22 cellular contexts compared by ENCODE assay signal in the genomic region with DNA sequence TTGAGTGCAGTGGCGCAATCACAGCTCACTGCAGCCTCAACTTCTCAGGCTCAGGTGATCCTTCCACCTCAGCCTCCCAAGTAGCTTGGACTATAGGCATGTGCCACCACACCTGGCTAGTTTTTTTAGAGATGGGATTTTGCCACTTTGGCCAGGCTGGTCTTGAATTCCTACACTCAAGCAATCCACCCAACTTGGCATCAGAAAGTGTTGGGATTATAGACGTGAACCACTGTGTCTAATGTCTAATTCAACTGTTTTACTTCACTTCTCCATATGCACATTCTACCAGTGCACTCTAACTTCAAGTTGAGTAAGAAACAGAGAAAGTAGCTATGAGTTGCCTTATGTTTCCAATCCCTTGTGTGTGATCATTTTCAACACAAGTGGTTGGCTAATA.
"Had no signal": no experiment of that assay in that cellular context is flagged by ENCODE, and none has a peak within 500 bp of the region (broad histone marks: within the 10 kb centered on the region; RNA-seq: fewer than 3 reads in every experiment).

No MANE protein-coding gene starts in this region.

- H3K4me1 ChIP-seq: left lung, neural progenitor cell had no signal

- H3K27me3 ChIP-seq: hepatocyte, left lung, neural progenitor cell, testis had no signal

- H3K27ac Mint-ChIP-seq: activated naive CD4-positive, alpha-beta T cell treated with anti-CD3 and anti-CD28 coated beads, Interleukin-2, amount 10 ng/mL, durations not matched to agents 7 days and 5 days; brain; neural progenitor cell; stimulated activated naive B cell treated with anti-CD40 and anti-IgM and Interleukin-4, amounts not matched to agents 10 μg/mL and 1 μg/mL and 100 μg/mL, for 72 hours; WTC11 had no signal

- H3K27ac ChIP-seq: hepatocyte, left lung, neural progenitor cell, testis had no signal

- H2AFZ ChIP-seq: hepatocyte, neural progenitor cell had no signal

- H3K79me2 ChIP-seq: hepatocyte had no signal

- ATAC-seq: left lung; naive thymus-derived CD8-positive, alpha-beta T cell; stimulated activated naive B cell treated with anti-CD40 and anti-IgM and Interleukin-4, amounts not matched to agents 10 μg/mL and 1 μg/mL and 100 μg/mL, for 72 hours; WTC11 had no signal

- H3K4me3 ChIP-seq: hepatocyte, left lung, lung, neural progenitor cell, testis had no signal

- H3K4me1 Mint-ChIP-seq: activated naive CD4-positive, alpha-beta T cell treated with anti-CD3 and anti-CD28 coated beads, Interleukin-2, amount 10 ng/mL, durations not matched to agents 7 days and 5 days; neural progenitor cell; WTC11 had no signal

- H3K9me3 Mint-ChIP-seq: activated naive CD4-positive, alpha-beta T cell treated with anti-CD3 and anti-CD28 coated beads, Interleukin-2, amount 10 ng/mL, durations not matched to agents 7 days and 5 days; neural progenitor cell had no signal

- H3K27me3 Mint-ChIP-seq: activated naive CD4-positive, alpha-beta T cell treated with anti-CD3 and anti-CD28 coated beads, Interleukin-2, amount 10 ng/mL, durations not matched to agents 7 days and 5 days; naive thymus-derived CD8-positive, alpha-beta T cell; stimulated activated naive B cell treated with anti-CD40 and anti-IgM and Interleukin-4, amounts not matched to agents 10 μg/mL and 1 μg/mL and 100 μg/mL, for 72 hours had no signal

- H3K4me2 ChIP-seq: hepatocyte, neural progenitor cell had no signal

- H3K36me3 ChIP-seq: neural progenitor cell had no signal

- DNase-seq: activated CD8-positive, alpha-beta memory T cell treated with anti-CD3 and anti-CD28 coated beads, Interleukin-2, amount 50 U/mL, for 48 hours; activated effector memory CD4-positive, alpha-beta T cell treated with Interleukin-2 at 50 U/mL for 16 hours; activated naive CD4-positive, alpha-beta T cell treated with anti-CD3 and anti-CD28 coated beads, Interleukin-2, amount 10 ng/mL, durations not matched to agents 7 days and 5 days; activated T-cell treated with anti-CD3 and anti-CD28 coated beads, Interleukin-2, amount 50 U/mL, for 48 hours; aorta; dermis blood vessel endothelial cell; effector memory CD4-positive, alpha-beta T cell; glutamatergic neuron; kidney glomerular epithelial cell; left lung; naive thymus-derived CD8-positive, alpha-beta T cell; stimulated activated CD4-positive, alpha-beta T cell treated with anti-CD3 and anti-CD28 coated beads, Interleukin-2, amount 100 ng/mL, for 48 hours; stimulated activated CD8-positive, alpha-beta memory T cell treated with anti-CD3 and anti-CD28 coated beads, Interleukin-4, amount 100 ng/mL, for 48 hours; stimulated activated naive B cell treated with anti-CD40 and anti-IgM and Interleukin-4, amounts not matched to agents 10 μg/mL and 1 μg/mL and 100 μg/mL, for 72 hours; T-helper 9 cell; testis; trophoblast cell had no signal

- H3K4me3 Mint-ChIP-seq: activated naive CD4-positive, alpha-beta T cell treated with anti-CD3 and anti-CD28 coated beads, Interleukin-2, amount 10 ng/mL, durations not matched to agents 7 days and 5 days; brain; naive thymus-derived CD8-positive, alpha-beta T cell; neural progenitor cell; stimulated activated naive B cell treated with anti-CD40 and anti-IgM and Interleukin-4, amounts not matched to agents 10 μg/mL and 1 μg/mL and 100 μg/mL, for 72 hours; WTC11 had no signal

- H3K9me3 ChIP-seq: left lung, testis had no signal
